ENCODE assay signal across 8 cellular contexts in the genomic region with DNA sequence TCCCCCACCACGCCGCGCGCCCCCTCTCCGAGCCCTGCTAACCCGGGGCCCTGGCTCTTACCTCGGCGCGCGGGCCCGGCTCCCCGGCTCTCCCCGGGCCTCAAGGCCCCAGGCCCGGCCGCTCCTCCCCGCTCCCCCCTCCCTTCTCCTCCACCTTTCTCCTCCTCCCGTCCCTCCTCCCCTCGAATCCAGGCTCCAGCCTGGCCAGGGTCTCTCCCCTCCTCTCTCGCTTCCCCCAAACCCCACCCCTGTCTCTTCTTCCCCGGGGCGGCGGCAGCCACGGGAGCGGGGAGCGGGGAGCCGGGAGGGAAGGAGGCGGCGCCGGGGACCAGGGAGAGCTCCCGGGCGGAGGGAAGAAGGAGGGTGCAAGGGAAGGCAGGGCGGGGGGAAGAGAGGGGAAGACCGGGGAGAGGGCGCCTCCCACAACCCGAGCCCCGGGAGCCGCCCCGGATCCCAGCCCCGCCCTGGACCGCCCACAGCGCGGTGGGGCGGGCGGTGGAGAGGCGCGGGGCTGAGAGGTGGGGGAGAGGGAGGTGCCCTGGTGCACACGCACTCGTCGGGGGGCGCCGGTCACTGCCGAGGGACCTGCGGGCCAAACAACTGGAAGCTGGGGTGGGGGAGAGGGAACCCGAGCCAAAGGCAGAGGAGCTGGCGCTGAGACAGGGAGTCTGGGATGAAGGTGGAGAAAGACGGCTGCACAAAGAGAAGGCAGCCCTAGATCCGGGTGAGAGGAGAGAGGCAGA. TPM values are rescaled to one million over a fixed set of nuclear protein-coding genes. Genes with fewer than 3 reads are reported as not detected.
DNase-seq lines count a peak whose midpoint lies in the region; ATAC-seq and TF ChIP-seq lines count a peak whose summit lies in the region.

Gene GABBR1 (minus strand): TSS at position 395 of the 743 bp plus-strand sequence. CDS start 798 bp downstream, outside the sequence.

- H3K27me3 Mint-ChIP-seq in IgD-negative memory B cell = peaks cover 3% of the 10 kb centered on the region
- peaks cover 13% of the 10 kb centered on the region for H3K27me3 Mint-ChIP-seq in activated T-cell treated with anti-CD3 and anti-CD28 coated beads, Interleukin-2, amount 50 U/mL, for 72 hours (ENCODE audit: low read depth)
- no peaks in the 10 kb centered on the region for H3K27me3 Mint-ChIP-seq in stimulated activated memory B cell treated with anti-CD40 and anti-IgM and Interleukin-4, amounts not matched to agents 10 μg/mL and 1 μg/mL and 100 μg/mL, for 72 hours

- H3K27ac ChIP-seq in muscle layer of colon (ENCODE audit: low read depth, low read length) = peak within 1 kb of the TSS; percentile 55

- no peaks in the 10 kb centered on the region for H3K9me3 Mint-ChIP-seq in IgD-negative memory B cell
- no peaks in the 10 kb centered on the region for H3K9me3 Mint-ChIP-seq in activated T-cell treated with anti-CD3 and anti-CD28 coated beads, Interleukin-2, amount 50 U/mL, for 72 hours
- H3K9me3 Mint-ChIP-seq in stimulated activated memory B cell treated with anti-CD40 and anti-IgM and Interleukin-4, amounts not matched to agents 10 μg/mL and 1 μg/mL and 100 μg/mL, for 72 hours = no peaks in the 10 kb centered on the region

- H3K4me3 ChIP-seq in BE2C (ENCODE audit: low read depth, low read length) (peak within 1 kb of the TSS; percentile 70), muscle layer of colon (ENCODE audit: low read depth in 1 of 2, low read length in 2 of 2) (peak within 1 kb of the TSS; percentile 49 to 93)

- H3K9me3 ChIP-seq in BE2C (no peaks in the 10 kb centered on the region), muscle layer of colon (ENCODE audit: low read length) (no peaks in the 10 kb centered on the region)

- H3K36me3 ChIP-seq in BE2C (no peaks in the 10 kb centered on the region), muscle layer of colon (ENCODE audit: insufficient read depth, low read length) (no peaks in the 10 kb centered on the region)

- peak within 1 kb of the TSS; percentile 39 to 96 (median 86) for H3K27ac Mint-ChIP-seq in IgD-negative memory B cell
- H3K27ac Mint-ChIP-seq in activated T-cell treated with anti-CD3 and anti-CD28 coated beads, Interleukin-2, amount 50 U/mL, for 72 hours = peak within 1 kb of the TSS; percentile 55
- peak within 1 kb of the TSS; percentile 56 for H3K27ac Mint-ChIP-seq in stimulated activated memory B cell treated with anti-CD40 and anti-IgM and Interleukin-4, amounts not matched to agents 10 μg/mL and 1 μg/mL and 100 μg/mL, for 72 hours

- H3K36me3 Mint-ChIP-seq in IgD-negative memory B cell = peaks cover 1% of the 10 kb centered on the region
- peaks cover 3 to 5% of the 10 kb centered on the region in 2 donors for H3K36me3 Mint-ChIP-seq in activated T-cell treated with anti-CD3 and anti-CD28 coated beads, Interleukin-2, amount 50 U/mL, for 72 hours (ENCODE audit: insufficient read depth in 2 of 2)
- no peaks in the 10 kb centered on the region for H3K36me3 Mint-ChIP-seq in stimulated activated memory B cell treated with anti-CD40 and anti-IgM and Interleukin-4, amounts not matched to agents 10 μg/mL and 1 μg/mL and 100 μg/mL, for 72 hours

- H3K4me1 Mint-ChIP-seq in IgD-negative memory B cell = peaks cover 32 to 46% (median 35%) of the 10 kb centered on the region in 3 donors
- H3K4me1 Mint-ChIP-seq in activated T-cell treated with anti-CD3 and anti-CD28 coated beads, Interleukin-2, amount 50 U/mL, for 72 hours (ENCODE audit: low read depth) = peaks cover 55% of the 10 kb centered on the region
- H3K4me1 Mint-ChIP-seq in stimulated activated memory B cell treated with anti-CD40 and anti-IgM and Interleukin-4, amounts not matched to agents 10 μg/mL and 1 μg/mL and 100 μg/mL, for 72 hours = peaks cover 65% of the 10 kb centered on the region

- peak within 1 kb of the TSS; percentile 90 to 96 (median 94) for H3K4me3 Mint-ChIP-seq in IgD-negative memory B cell
- H3K4me3 Mint-ChIP-seq in activated T-cell treated with anti-CD3 and anti-CD28 coated beads, Interleukin-2, amount 50 U/mL, for 72 hours = peak within 1 kb of the TSS; percentile 83 to 92
- H3K4me3 Mint-ChIP-seq in stimulated activated memory B cell treated with anti-CD40 and anti-IgM and Interleukin-4, amounts not matched to agents 10 μg/mL and 1 μg/mL and 100 μg/mL, for 72 hours = peak within 1 kb of the TSS; percentile 82

- DNase-seq in BE2C = peak; percentile 89
- DNase-seq in activated T-cell treated with anti-CD3 and anti-CD28 coated beads, Interleukin-2, amount 50 U/mL, for 72 hours = peak; percentile 78 to 80

- H3K9ac ChIP-seq in muscle layer of colon (ENCODE audit: low read length) = peak within 1 kb of the TSS; percentile 49

- TF ChIP-seq CTCF in BE2C (IDR thresholded peaks at IDR 0.05; ENCODE audit: low read depth, low read length) = no peak

- no peaks in the 10 kb centered on the region for H3K27me3 ChIP-seq in BE2C
- no peaks in the 10 kb centered on the region for H3K27me3 ChIP-seq in muscle layer of colon (ENCODE audit: control insufficient read depth in 1 of 2, insufficient read depth in 2 of 2, low read length in 2 of 2)

- ATAC-seq in GM19463 (IDR thresholded peaks at IDR 0.05; ENCODE audit: unreplicated experiment) = peak; percentile 80
- peak; percentile 87 to 90 for ATAC-seq in activated T-cell treated with anti-CD3 and anti-CD28 coated beads, Interleukin-2, amount 50 U/mL, for 72 hours (replicated peaks in 1 of 2)
- ATAC-seq in esophagus mucosa = peak; percentile 94
- peak; percentile 91 for ATAC-seq in stimulated activated memory B cell treated with anti-CD40 and anti-IgM and Interleukin-4, amounts not matched to agents 10 μg/mL and 1 μg/mL and 100 μg/mL, for 72 hours

- H3K4me1 ChIP-seq in BE2C (peaks cover 3% of the 10 kb centered on the region; the same call in 1 of the 2 replicates), muscle layer of colon (ENCODE audit: insufficient read depth, low read length) (peaks cover 19% of the 10 kb centered on the region)

TF ChIP-seq in PFSK-1, 5 proteins besides CTCF, POLR2A, EP300 and RAD21:
- peak; percentile 53; the same call in 1 of the 2 replicates for TF ChIP-seq POLR2AphosphoS5 (IDR thresholded peaks at IDR 0.05; ENCODE audit: low read depth, low read length)
- no peak for TF ChIP-seq FOXP2 (optimal IDR thresholded peaks at IDR 0.05; ENCODE audit: borderline replicate concordance, extremely low read depth, extremely low read length, insufficient read depth)
- TF ChIP-seq, protein P1, sequence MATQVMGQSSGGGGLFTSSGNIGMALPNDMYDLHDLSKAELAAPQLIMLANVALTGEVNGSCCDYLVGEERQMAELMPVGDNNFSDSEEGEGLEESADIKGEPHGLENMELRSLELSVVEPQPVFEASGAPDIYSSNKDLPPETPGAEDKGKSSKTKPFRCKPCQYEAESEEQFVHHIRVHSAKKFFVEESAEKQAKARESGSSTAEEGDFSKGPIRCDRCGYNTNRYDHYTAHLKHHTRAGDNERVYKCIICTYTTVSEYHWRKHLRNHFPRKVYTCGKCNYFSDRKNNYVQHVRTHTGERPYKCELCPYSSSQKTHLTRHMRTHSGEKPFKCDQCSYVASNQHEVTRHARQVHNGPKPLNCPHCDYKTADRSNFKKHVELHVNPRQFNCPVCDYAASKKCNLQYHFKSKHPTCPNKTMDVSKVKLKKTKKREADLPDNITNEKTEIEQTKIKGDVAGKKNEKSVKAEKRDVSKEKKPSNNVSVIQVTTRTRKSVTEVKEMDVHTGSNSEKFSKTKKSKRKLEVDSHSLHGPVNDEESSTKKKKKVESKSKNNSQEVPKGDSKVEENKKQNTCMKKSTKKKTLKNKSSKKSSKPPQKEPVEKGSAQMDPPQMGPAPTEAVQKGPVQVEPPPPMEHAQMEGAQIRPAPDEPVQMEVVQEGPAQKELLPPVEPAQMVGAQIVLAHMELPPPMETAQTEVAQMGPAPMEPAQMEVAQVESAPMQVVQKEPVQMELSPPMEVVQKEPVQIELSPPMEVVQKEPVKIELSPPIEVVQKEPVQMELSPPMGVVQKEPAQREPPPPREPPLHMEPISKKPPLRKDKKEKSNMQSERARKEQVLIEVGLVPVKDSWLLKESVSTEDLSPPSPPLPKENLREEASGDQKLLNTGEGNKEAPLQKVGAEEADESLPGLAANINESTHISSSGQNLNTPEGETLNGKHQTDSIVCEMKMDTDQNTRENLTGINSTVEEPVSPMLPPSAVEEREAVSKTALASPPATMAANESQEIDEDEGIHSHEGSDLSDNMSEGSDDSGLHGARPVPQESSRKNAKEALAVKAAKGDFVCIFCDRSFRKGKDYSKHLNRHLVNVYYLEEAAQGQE (IDR thresholded peaks at IDR 0.05; ENCODE audit: insufficient read depth in 1 of 2, low read depth in 2 of 2, low read length in 2 of 2) = peak; percentile 54 to 78; a peak in 2 of 4 replicates

RNA-seq across cellular contexts. Expression of gene GABBR1, which starts in this region (rescaled TPM):
- polyA plus RNA-seq in BE2C (2012; ENCODE audit: insufficient read depth, insufficient read length, low read depth) = 13.5 TPM
- 6.8 TPM for polyA plus RNA-seq in IgD-negative memory B cell
- 37.8 TPM for polyA plus RNA-seq in PFSK-1 (2012; ENCODE audit: insufficient read length, low read depth)
- total RNA-seq in activated T-cell treated with anti-CD3 and anti-CD28 coated beads, Interleukin-2, amount 50 U/mL, for 72 hours = 10 to 100 TPM; 21.7 to 26.6 TPM
- 7.7 TPM for total RNA-seq in esophagus mucosa

Comparison
In these comparisons a context has a peak if more than half of its experiments do, and no peak if none do; other contexts are left out.
1. Peak in every context shown above with its lines: DNase-seq, ATAC-seq, H3K4me3 ChIP-seq and H3K27ac ChIP-seq.